Comparison of ENCODE assay signal across 24 cellular contexts in the genomic region with DNA sequence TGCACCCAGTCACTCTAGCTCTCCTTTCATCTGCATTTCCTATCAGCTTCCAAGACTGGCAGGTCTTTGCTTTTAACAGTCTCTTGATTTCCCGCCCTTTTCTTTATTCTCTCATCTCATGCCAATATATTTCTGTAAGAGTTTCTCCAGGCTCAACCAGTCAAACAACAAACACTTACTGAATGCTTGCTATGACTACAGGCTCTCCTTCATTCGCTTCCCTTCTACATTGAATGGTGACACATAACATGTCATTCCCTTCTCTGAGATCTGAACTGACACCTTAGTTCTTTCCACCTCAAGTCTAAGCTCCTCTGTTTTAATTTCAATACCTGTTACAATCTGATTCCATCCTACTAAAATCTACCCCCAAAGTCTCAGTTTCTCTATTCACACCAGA.
DNase-seq lines count a peak whose midpoint lies in the region; ATAC-seq, FAIRE-seq and TF ChIP-seq lines count a peak whose summit lies in the region.
"Had no signal": no experiment of that assay in that cellular context is flagged by ENCODE, and none has a peak within 500 bp of the region (broad histone marks: within the 10 kb centered on the region; RNA-seq: fewer than 3 reads in every experiment).

No MANE protein-coding gene starts in this region.

- H3K27ac ChIP-seq in SK-N-SH (ENCODE audit: low read depth in 2 of 2, low read length in 1 of 2) (peak overlapping the region in 1 of 2 experiments; percentile 73; a peak in 2 of 4 replicates), fibroblast of lung (ENCODE audit: insufficient read depth, low read length) (peak overlapping the region; percentile 63), HepG2 (ENCODE audit: extremely low read length, insufficient read depth, low read length) (no peak overlapping the region)
- H3K27ac ChIP-seq: testis had no signal

- no peak for TF ChIP-seq CTCF in HFFc6 (IDR thresholded peaks at IDR 0.05)
- no peak for TF ChIP-seq CTCF in SK-N-SH (IDR thresholded peaks at IDR 0.05)
- no peak for TF ChIP-seq CTCF in fibroblast of lung (conservative IDR thresholded peaks at IDR 0.05 in 1 of 2, IDR thresholded peaks at IDR 0.05 in 1 of 2; ENCODE audit: low read depth in 1 of 2, low read length in 2 of 2)
- no peak for TF ChIP-seq CTCF in HepG2 (CRISPR knock-in tag; IDR thresholded peaks at IDR 0.05)

- H3K36me3 ChIP-seq in SK-N-SH (replicated peaks in 1 of 2; ENCODE audit: control insufficient read depth in 1 of 2, insufficient read depth in 2 of 2, low read length in 1 of 2) (no peaks in the 10 kb centered on the region), fibroblast of lung (ENCODE audit: control insufficient read depth, insufficient read depth, low read length) (no peaks in the 10 kb centered on the region), skeletal muscle satellite cell (ENCODE audit: insufficient read depth, low read length) (no peaks in the 10 kb centered on the region), HepG2 (replicated peaks in 1 of 2; ENCODE audit: control insufficient read depth in 1 of 2, insufficient read depth in 2 of 2, low read length in 2 of 2) (no peaks in the 10 kb centered on the region)

- BruUV-seq in HepG2 (replicated peaks; lab: Mats Ljungman, UMichigan) = no TSS peak

- no peak for ATAC-seq in HepG2

- H3K9ac ChIP-seq in SK-N-SH = no peak overlapping the region; the same call in 1 of the 2 replicates
- H3K9ac ChIP-seq in fibroblast of lung (ENCODE audit: insufficient read depth, low read length) = no peak overlapping the region
- no peak overlapping the region for H3K9ac ChIP-seq in skeletal muscle satellite cell (ENCODE audit: low read depth, low read length)
- H3K9ac ChIP-seq in HepG2 (ENCODE audit: insufficient read depth, low read depth, low read length) = no peak overlapping the region

- WGBS in SK-N-SH (ENCODE audit: low lambda C conversion rate) = 90% methylated on average over 2 of the region's 2 CpGs
- WGBS in HepG2 (ENCODE audit: low lambda C conversion rate) = 3% methylated on average over 2 of the region's 2 CpGs

- no peak overlapping the region for H3K4me3 ChIP-seq in SK-N-SH (ENCODE audit: low read depth in 2 of 2, low read length in 1 of 2)
- H3K4me3 ChIP-seq in fibroblast of lung (replicated peaks in 1 of 4; ENCODE audit: control extremely low read depth in 1 of 4, insufficient read depth in 1 of 4, low read depth in 3 of 4, low read length in 4 of 4) = no peak overlapping the region
- H3K4me3 ChIP-seq in skeletal muscle satellite cell (ENCODE audit: low read length) = no peak overlapping the region
- no peak overlapping the region for H3K4me3 ChIP-seq in HepG2 (replicated peaks in 1 of 3; ENCODE audit: insufficient read depth in 1 of 3, low read depth in 2 of 3, low read length in 3 of 3)
- H3K4me3 ChIP-seq: testis had no signal

- POLR2A ChIA-PET in SK-N-SH (lab: Yijun Ruan, JAX) (no interaction called here), HepG2 (lab: Yijun Ruan, JAX) (no interaction called here)

- H3K4me2 ChIP-seq in SK-N-SH = peak overlapping the region; percentile 19; the same call in 1 of the 2 replicates
- H3K4me2 ChIP-seq in fibroblast of lung (ENCODE audit: extremely low read depth, insufficient read depth, low read length) = peak overlapping the region; percentile 21
- H3K4me2 ChIP-seq in skeletal muscle satellite cell (ENCODE audit: low read length) = peak overlapping the region; percentile 62
- H3K4me2 ChIP-seq in HepG2 (ENCODE audit: low read depth, low read length) = no peak overlapping the region

- H3K9me3 Mint-ChIP-seq in HFFc6 = peaks cover 12% of the 10 kb centered on the region
- H3K9me3 Mint-ChIP-seq: memory B cell; T-helper 1 cell treated with Interleukin-12 subunit alpha and Interleukin-12 subunit beta and Interleukin-4 antibody, amounts not matched to agents 30 μg/mL and 1 μg/mL, for 36 hours had no signal

- TF ChIP-seq RAD21 in SK-N-SH (IDR thresholded peaks at IDR 0.05; ENCODE audit: low read length) = no peak
- TF ChIP-seq RAD21 in HepG2 (CRISPR knock-in tag; IDR thresholded peaks at IDR 0.05) = no peak

- H3K79me2 ChIP-seq in SK-N-SH (ENCODE audit: insufficient read depth) (no peaks in the 10 kb centered on the region), fibroblast of lung (ENCODE audit: control insufficient read depth, insufficient read depth, low read length) (no peaks in the 10 kb centered on the region), HepG2 (ENCODE audit: insufficient read depth, low read length) (no peaks in the 10 kb centered on the region)

- DNase-seq in HFFc6 (peak; percentile 30), SK-N-SH (no peak), fibroblast of lung (ENCODE audit: low read depth in 2 of 2) (no peak), RPMI8226 (no peak), CD1c-positive myeloid dendritic cell (ENCODE audit: extremely low spot score) (no peak), HepG2 (ENCODE audit: low spot score) (no peak)
- DNase-seq: activated CD4-positive, alpha-beta T cell treated with anti-CD3 and anti-CD28 coated beads for 48 hours; activated naive CD4-positive, alpha-beta T cell treated with Interleukin-2 at 50 U/mL for 16 hours; activated T-cell treated with anti-CD3 and anti-CD28 coated beads, Interleukin-2, amount 50 U/mL, for 48 hours; MM.1S; NCI-H1436 treated with DMSO at 0.1 percent for 48 hours; NCI-H2171 treated with DMSO at 0.1 percent for 48 hours; NCI-H526; occipital lobe; stimulated activated CD4-positive, alpha-beta T cell treated with anti-CD3 and anti-CD28 coated beads, Interleukin-4, amount 100 ng/mL, for 24 hours; stimulated activated naive CD4-positive, alpha-beta T cell treated with Interleukin-2 at 50 U/mL for 16 hours; testis had no signal

- peaks cover 59% of the 10 kb centered on the region for H3K4me1 Mint-ChIP-seq in HFFc6 (ENCODE audit: low read depth)

- peaks cover 34% of the 10 kb centered on the region for H3F3A ChIP-seq in SK-N-SH (replicated peaks; ENCODE audit: insufficient read depth)

- no peak overlapping the region for H2AFZ ChIP-seq in SK-N-SH (ENCODE audit: low read depth)
- H2AFZ ChIP-seq in fibroblast of lung (ENCODE audit: low read length) = no peak overlapping the region
- no peak overlapping the region for H2AFZ ChIP-seq in HepG2 (ENCODE audit: low read length)

- H3K36me3 Mint-ChIP-seq in HFFc6 (ENCODE audit: low read depth) = peaks cover 17% of the 10 kb centered on the region
- H3K36me3 Mint-ChIP-seq: CD14-positive monocyte had no signal

- intact Hi-C loops in HepG2 (cut with micrococcal nuclease; ENCODE audit: unreplicated experiment) = no loop called here

- TF ChIP-seq POLR2A in HepG2 (IDR thresholded peaks at IDR 0.05; ENCODE audit: insufficient read depth in 1 of 2, low read depth in 2 of 2, low read length in 2 of 2) = no peak

- no peaks in the 10 kb centered on the region for H3K9me2 ChIP-seq in SK-N-SH

- FAIRE-seq in HepG2 (lab: Jason Lieb, UNC) = no peak
- FAIRE-seq: D721Med, GM19239, RCC 7860 had no signal

- peaks cover 0 to 15% of the 10 kb centered on the region in 2 experiments; a peak in 3 of 4 replicates for H3K4me1 ChIP-seq in SK-N-SH (ENCODE audit: control insufficient read depth in 1 of 2, insufficient read depth in 2 of 2, low read depth in 1 of 2, low read length in 1 of 2)
- H3K4me1 ChIP-seq in fibroblast of lung (ENCODE audit: control insufficient read depth, extremely low read depth, insufficient read depth, low read length) = peaks cover 9% of the 10 kb centered on the region
- H3K4me1 ChIP-seq in skeletal muscle satellite cell (ENCODE audit: control insufficient read depth, insufficient read depth, low read length) = peaks cover 24% of the 10 kb centered on the region
- H3K4me1 ChIP-seq in HepG2 (ENCODE audit: insufficient read depth, low read length) = no peaks in the 10 kb centered on the region

- TF ChIP-seq EP300 in SK-N-SH (IDR thresholded peaks at IDR 0.05; ENCODE audit: borderline replicate concordance in 1 of 2, low read depth in 1 of 2, low read length in 1 of 2) = no peak; a peak in 1 of 4 replicates
- TF ChIP-seq EP300 in HepG2 (IDR thresholded peaks at IDR 0.05; ENCODE audit: low read depth in 2 of 2, low read length in 2 of 2) = no peak
- TF ChIP-seq EP300 in HepG2 (CRISPR knock-in tag; IDR thresholded peaks at IDR 0.05; ENCODE audit: borderline replicate concordance) = no peak

- CTCF ChIA-PET in SK-N-SH (lab: Yijun Ruan, JAX) = no interaction called here
- CTCF ChIA-PET in HepG2 (lab: Yijun Ruan, JAX; ENCODE audit: low intra/inter-chr PET ratio, low total read pairs) = no interaction called here

- H3K9me3 ChIP-seq in SK-N-SH (no peaks in the 10 kb centered on the region), fibroblast of lung (ENCODE audit: control insufficient read depth, insufficient read depth, low read depth, low read length) (no peaks in the 10 kb centered on the region), skeletal muscle satellite cell (replicated peaks; ENCODE audit: low read length) (no peaks in the 10 kb centered on the region), HepG2 (ENCODE audit: low read length) (no peaks in the 10 kb centered on the region)
- H3K9me3 ChIP-seq: testis had no signal

- H3K27me3 ChIP-seq in SK-N-SH (ENCODE audit: insufficient read depth) (no peaks in the 10 kb centered on the region), fibroblast of lung (ENCODE audit: control insufficient read depth, insufficient read depth, low read length) (no peaks in the 10 kb centered on the region), skeletal muscle satellite cell (ENCODE audit: control insufficient read depth, insufficient read depth, low read length) (no peaks in the 10 kb centered on the region), HepG2 (ENCODE audit: control insufficient read depth in 1 of 2, insufficient read depth in 2 of 2, low read length in 2 of 2) (no peaks in the 10 kb centered on the region)
- H3K27me3 ChIP-seq: testis had no signal

- peak overlapping the region; percentile 42 for H3K4me3 Mint-ChIP-seq in HFFc6
- H3K4me3 Mint-ChIP-seq: CD14-positive monocyte; memory B cell; T-helper 1 cell treated with Interleukin-12 subunit alpha and Interleukin-12 subunit beta and Interleukin-4 antibody, amounts not matched to agents 30 μg/mL and 1 μg/mL, for 36 hours had no signal

- peaks cover 1% of the 10 kb centered on the region; the same call in 1 of the 2 replicates for H3K27me3 Mint-ChIP-seq in HFFc6 (ENCODE audit: insufficient read depth)
- H3K27me3 Mint-ChIP-seq: memory B cell had no signal

- in situ Hi-C loops in HepG2 (cut with HindIII; ENCODE audit: extremely low pct_ligation_motif_present, low pct_unique_long_range_greater_than_20kb) = no loop called here

- H4K20me1 ChIP-seq in SK-N-SH (ENCODE audit: insufficient read depth) (peaks cover 4% of the 10 kb centered on the region; the same call in 1 of the 2 replicates), fibroblast of lung (ENCODE audit: control insufficient read depth, extremely low read depth, insufficient read depth, low read length) (no peaks in the 10 kb centered on the region), HepG2 (ENCODE audit: insufficient read depth, low read length) (no peaks in the 10 kb centered on the region)

- peak overlapping the region; percentile 89 for H3K27ac Mint-ChIP-seq in HFFc6
- H3K27ac Mint-ChIP-seq: CD14-positive monocyte; memory B cell; T-helper 1 cell treated with Interleukin-12 subunit alpha and Interleukin-12 subunit beta and Interleukin-4 antibody, amounts not matched to agents 30 μg/mL and 1 μg/mL, for 36 hours had no signal

TF ChIP-seq in SK-N-SH, 30 proteins besides CTCF, POLR2A, EP300 and RAD21 (continues in another document):
- TF ChIP-seq MXI1 (IDR thresholded peaks at IDR 0.05; ENCODE audit: low read depth, low read length) = no peak

TF ChIP-seq in HepG2, 621 proteins besides CTCF, POLR2A, EP300 and RAD21 (continues in another document):
- TF ChIP-seq NFIC (IDR thresholded peaks at IDR 0.05; ENCODE audit: low read length) = no peak
